In the genomic region with DNA sequence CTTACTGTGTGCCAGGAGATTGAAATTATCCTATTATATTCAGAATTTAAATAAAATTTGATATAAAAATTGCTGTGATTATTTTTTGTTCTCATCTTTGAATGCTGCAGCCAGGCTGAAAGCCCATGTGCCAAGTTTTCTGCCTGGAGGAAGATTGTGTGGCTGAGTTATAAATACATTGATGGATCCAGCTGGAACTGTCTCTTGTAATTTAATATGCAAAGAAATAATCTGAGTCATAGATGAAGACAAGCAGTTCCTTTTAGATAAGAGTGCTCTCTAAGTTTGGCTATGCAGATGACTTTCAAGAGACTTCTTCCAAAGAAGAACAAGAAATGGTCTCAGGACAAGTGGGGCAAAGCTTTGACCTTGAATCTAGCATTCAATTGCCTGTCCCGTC, we compare ENCODE assay signal across 14 cellular contexts.
DNase-seq lines count a peak whose midpoint lies in the region; ATAC-seq and TF ChIP-seq lines count a peak whose summit lies in the region.
"Had no signal": no experiment of that assay in that cellular context is flagged by ENCODE, and none has a peak within 500 bp of the region (broad histone marks: within the 10 kb centered on the region; RNA-seq: fewer than 3 reads in every experiment).

No MANE protein-coding gene starts in this region.

- H3K36me3 Mint-ChIP-seq in T-helper 2 cell treated with Interferon-gamma antibody and Interleukin-4, amounts not matched to agents 5 μg/mL and 100 μg/mL, for 36 hours (ENCODE audit: low read depth), result no peaks in the 10 kb centered on the region

- intact Hi-C loops in left lung (cut with DNase I), result no loop called here

- H3K36me3 ChIP-seq in left lung, result no peaks in the 10 kb centered on the region

- H3K4me1 ChIP-seq in left lung, result no peaks in the 10 kb centered on the region
- H3K4me1 ChIP-seq: body of pancreas had no signal

- H3K27me3 Mint-ChIP-seq in T-helper 2 cell treated with Interferon-gamma antibody and Interleukin-4, amounts not matched to agents 5 μg/mL and 100 μg/mL, for 36 hours (ENCODE audit: low read depth), result no peaks in the 10 kb centered on the region
- H3K27me3 Mint-ChIP-seq: effector memory CD8-positive, alpha-beta T cell had no signal

- H3K27ac Mint-ChIP-seq in T-helper 2 cell treated with Interferon-gamma antibody and Interleukin-4, amounts not matched to agents 5 μg/mL and 100 μg/mL, for 36 hours, result no peak overlapping the region
- H3K27ac Mint-ChIP-seq: activated T-helper 2 cell treated with anti-CD3 and anti-CD28 coated beads, Interferon-gamma antibody, Interleukin-2, Interleukin-4, amounts not matched to agents 10 μg/mL and 5 μg/mL and 100 μg/mL, durations not matched to agents 14 hours and 24 hours and 36 hours; effector memory CD8-positive, alpha-beta T cell had no signal

- no peaks in the 10 kb centered on the region for H3K9me3 ChIP-seq in left lung
- H3K9me3 ChIP-seq: body of pancreas had no signal

- H3K4me3 ChIP-seq in AG09309 (ENCODE audit: control insufficient read depth, low read depth, low read length) (no peak overlapping the region), left lung (no peak overlapping the region)
- H3K4me3 ChIP-seq: body of pancreas, PC-9 had no signal

- H3K4me1 Mint-ChIP-seq in T-helper 2 cell treated with Interferon-gamma antibody and Interleukin-4, amounts not matched to agents 5 μg/mL and 100 μg/mL, for 36 hours (ENCODE audit: low read depth), result no peaks in the 10 kb centered on the region

- DNase-seq in AG09309 (ENCODE audit: low read depth) (peak; percentile 16), NCI-H446 treated with DMSO at 0.1 percent for 48 hours (lab: John Stamatoyannopoulos, UW) (peak; percentile 18), epidermal melanocyte (ENCODE audit: insufficient read length, low spot score) (peak; percentile 38), left lung (no peak), SKM-1 (lab: John Stamatoyannopoulos, UW; ENCODE audit: unreplicated experiment) (no peak)
- no peak for DNase-seq in T-helper 2 cell treated with Interferon-gamma antibody and Interleukin-4, amounts not matched to agents 5 μg/mL and 100 μg/mL, for 36 hours (ENCODE audit: low spot score)
- DNase-seq: body of pancreas; effector memory CD8-positive, alpha-beta T cell; NCI-H1930; NCI-H526 treated with DMSO at 0.1 percent for 48 hours; PC-9 had no signal

- H3K27ac ChIP-seq in left lung, result no peak overlapping the region
- H3K27ac ChIP-seq: body of pancreas, PC-9 had no signal

- no peak overlapping the region for H3K4me3 Mint-ChIP-seq in T-helper 2 cell treated with Interferon-gamma antibody and Interleukin-4, amounts not matched to agents 5 μg/mL and 100 μg/mL, for 36 hours
- H3K4me3 Mint-ChIP-seq: effector memory CD8-positive, alpha-beta T cell had no signal

- peaks cover 45% of the 10 kb centered on the region for H3K9me3 Mint-ChIP-seq in T-helper 2 cell treated with Interferon-gamma antibody and Interleukin-4, amounts not matched to agents 5 μg/mL and 100 μg/mL, for 36 hours

- no peaks in the 10 kb centered on the region for H3K27me3 ChIP-seq in left lung
- H3K27me3 ChIP-seq: body of pancreas had no signal

- TF ChIP-seq CTCF in AG09309 (IDR thresholded peaks at IDR 0.05; ENCODE audit: control insufficient read depth, insufficient read depth, low read depth, low read length, missing control alignments) (no peak), left lung (IDR thresholded peaks at IDR 0.05) (no peak)

- peak; percentile 21 for ATAC-seq in left lung
- no peak for ATAC-seq in GM21381 (IDR thresholded peaks at IDR 0.05; ENCODE audit: unreplicated experiment)
- ATAC-seq in GM18511 (IDR thresholded peaks at IDR 0.05; ENCODE audit: unreplicated experiment), result no peak
- ATAC-seq: body of pancreas; effector memory CD8-positive, alpha-beta T cell had no signal

Comparison
In these comparisons a context has a peak if more than half of its experiments do, and no peak if none do; other contexts are left out.
1. DNase-seq: peak in AG09309 (single experiment), NCI-H446 treated with DMSO at 0.1 percent for 48 hours (single experiment) and epidermal melanocyte (single experiment); none in left lung (0 of 2), T-helper 2 cell treated with Interferon-gamma antibody and Interleukin-4, amounts not matched to agents 5 μg/mL and 100 μg/mL, for 36 hours (single experiment) and SKM-1 (single experiment).